Comparison of ENCODE assay signal across 9 cellular contexts in the genomic region with DNA sequence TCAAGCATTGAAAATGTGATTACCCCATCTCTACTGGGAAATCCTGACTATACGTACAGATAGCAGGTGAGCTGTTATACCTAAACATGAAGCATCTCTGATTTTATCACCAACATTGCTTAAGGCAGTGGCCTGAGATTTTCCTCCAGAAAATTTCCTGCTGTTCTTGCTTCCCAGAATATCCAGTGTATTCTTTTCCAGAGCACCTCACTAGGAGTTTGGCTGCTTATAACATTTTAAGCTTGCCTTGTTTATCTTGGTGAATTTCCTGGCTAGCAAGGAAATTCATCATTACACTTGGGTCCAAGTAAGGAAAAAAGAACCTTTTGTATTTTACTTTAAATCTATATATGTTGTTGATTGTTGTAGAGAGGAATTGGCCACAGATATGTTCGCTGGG.
DNase-seq lines count a peak whose midpoint lies in the region; ATAC-seq, FAIRE-seq and TF ChIP-seq lines count a peak whose summit lies in the region.
"Had no signal": no experiment of that assay in that cellular context is flagged by ENCODE, and none has a peak within 500 bp of the region (broad histone marks: within the 10 kb centered on the region; RNA-seq: fewer than 3 reads in every experiment).

No MANE protein-coding gene starts in this region.

- DNase-seq in OCI-LY7 (ENCODE audit: low spot score) (no peak), endothelial cell of umbilical vein (ENCODE audit: low read depth, low spot score) (peak; percentile 17), sigmoid colon (no peak)
- DNase-seq in activated CD4-positive, alpha-beta T cell treated with anti-CD3 and anti-CD28 coated beads, Interleukin-2, amount 50 U/mL, for 1 hour: no peak
- DNase-seq in stimulated activated naive CD4-positive, alpha-beta T cell (lab: John Stamatoyannopoulos, UW): no peak
- no peak for DNase-seq in central memory CD4-positive, alpha-beta T cell
- DNase-seq: activated T-cell treated with anti-CD3 and anti-CD28 coated beads, Interleukin-2, amount 50 U/mL, for 4 hours had no signal

- no peak for TF ChIP-seq POLR2A in endothelial cell of umbilical vein (IDR thresholded peaks at IDR 0.05; ENCODE audit: low read depth, low read length)
- no peak for TF ChIP-seq POLR2A in sigmoid colon (IDR thresholded peaks at IDR 0.05)

- POLR2A ChIA-PET in OCI-LY7 (lab: Charles Lee): interaction anchor here (0.5 to 2.0 kb wide), 5 partner anchors 11 to 37 kb away, joined by 4 to 9 read pairs (median 6); no protein-coding TSS in a partner anchor
- POLR2A ChIA-PET in endothelial cell of umbilical vein (lab: Charles Lee): no interaction called here

- H3K79me2 ChIP-seq in OCI-LY7 (ENCODE audit: insufficient read depth, low read depth, low read length) (peaks cover 4% of the 10 kb centered on the region; the same call in 1 of the 2 replicates), endothelial cell of umbilical vein (ENCODE audit: control insufficient read depth, insufficient read depth, low read length) (peaks cover 23% of the 10 kb centered on the region)

- H2AFZ ChIP-seq in OCI-LY7 (ENCODE audit: low read length) (peak overlapping the region; percentile 74; the same call in 1 of the 2 replicates), endothelial cell of umbilical vein (ENCODE audit: low read depth, low read length) (no peak overlapping the region)

- peak in 1 of 4 donors; percentile 8 for TF ChIP-seq EP300 in sigmoid colon (IDR thresholded peaks at IDR 0.05)

- BruUV-seq in OCI-LY7 (replicated peaks; lab: Mats Ljungman, UMichigan) (no TSS peak), endothelial cell of umbilical vein (replicated peaks; lab: Mats Ljungman, UMichigan) (no TSS peak)

- H3K9me2 ChIP-seq in OCI-LY7 (ENCODE audit: insufficient read depth, low read length): no peaks in the 10 kb centered on the region

- peak overlapping the region in 3 of 11 experiments; percentile 61 to 75 (median 72); a peak in 5 of 22 replicates for H3K9ac ChIP-seq in BLaER1 treated with 17β-estradiol and CSF1 and Interleukin-3, amounts not matched to agents 10 nM and 100 nM
- no peak overlapping the region for H3K9ac ChIP-seq in endothelial cell of umbilical vein (replicated peaks; ENCODE audit: extremely low read depth, insufficient read depth, low read length)

- H3K9me3 ChIP-seq in BLaER1 treated with 17β-estradiol and CSF1 and Interleukin-3, amounts not matched to agents 10 nM and 100 nM (replicated peaks in 1 of 11): no peaks in the 10 kb centered on the region
- H3K9me3 ChIP-seq in OCI-LY7 (ENCODE audit: low read length): no peaks in the 10 kb centered on the region
- H3K9me3 ChIP-seq in endothelial cell of umbilical vein (replicated peaks; ENCODE audit: control insufficient read depth, insufficient read depth, low read length): no peaks in the 10 kb centered on the region
- no peaks in the 10 kb centered on the region for H3K9me3 ChIP-seq in sigmoid colon

- 40 to 64% methylated on average over 2 of the region's 2 CpGs for WGBS in sigmoid colon, 2 donors

- peaks cover 0 to 34% (median 5%) of the 10 kb centered on the region in 11 experiments; a peak in 8 of 22 replicates for H3K36me3 ChIP-seq in BLaER1 treated with 17β-estradiol and CSF1 and Interleukin-3, amounts not matched to agents 10 nM and 100 nM
- H3K36me3 ChIP-seq in OCI-LY7 (ENCODE audit: insufficient read depth, low read length) (peaks cover 4% of the 10 kb centered on the region; the same call in 1 of the 2 replicates), endothelial cell of umbilical vein (ENCODE audit: control insufficient read depth in 2 of 2, extremely low read depth in 1 of 2, insufficient read depth in 2 of 2, low read length in 2 of 2) (peaks cover 3 to 6% of the 10 kb centered on the region in 2 experiments), sigmoid colon (no peaks in the 10 kb centered on the region)

- ATAC-seq in HG03039 (IDR thresholded peaks at IDR 0.05; ENCODE audit: unreplicated experiment): no peak

- peak; percentile 47 for FAIRE-seq in endothelial cell of umbilical vein (lab: Jason Lieb, UNC)

- dilution Hi-C loops in endothelial cell of umbilical vein (cut with MboI; ENCODE audit: extremely low pct_ligation_motif_present, low sequenced_read_pairs): no loop called here

- H4K20me1 ChIP-seq in BLaER1 treated with 17β-estradiol and CSF1 and Interleukin-3, amounts not matched to agents 10 nM and 100 nM: peaks cover 0 to 3% (median 0%) of the 10 kb centered on the region in 11 experiments; a peak in 1 of 22 replicates
- H4K20me1 ChIP-seq in OCI-LY7 (ENCODE audit: insufficient read depth, low read length) (no peaks in the 10 kb centered on the region), endothelial cell of umbilical vein (replicated peaks; ENCODE audit: control insufficient read depth, extremely low read depth, insufficient read depth, low read length) (no peaks in the 10 kb centered on the region)

- H3K27me3 ChIP-seq in BLaER1 treated with 17β-estradiol and CSF1 and Interleukin-3, amounts not matched to agents 10 nM and 100 nM: no peaks in the 10 kb centered on the region
- H3K27me3 ChIP-seq in endothelial cell of umbilical vein (ENCODE audit: control insufficient read depth in 2 of 2, insufficient read depth in 2 of 2, low read length in 2 of 2): no peaks in the 10 kb centered on the region
- H3K27me3 ChIP-seq in sigmoid colon: no peaks in the 10 kb centered on the region

- TF ChIP-seq CTCF in OCI-LY7 (conservative IDR thresholded peaks at IDR 0.05; ENCODE audit: low read length): no peak
- TF ChIP-seq CTCF in endothelial cell of umbilical vein (IDR thresholded peaks at IDR 0.05; ENCODE audit: extremely low read depth in 1 of 2, insufficient read depth in 1 of 2, low read depth in 1 of 2, low read length in 2 of 2): no peak
- TF ChIP-seq CTCF in sigmoid colon (IDR thresholded peaks at IDR 0.05): no peak

- CTCF ChIA-PET in OCI-LY7 (lab: Charles Lee; ENCODE audit: unreplicated experiment): no interaction called here
- CTCF ChIA-PET in endothelial cell of umbilical vein (lab: Charles Lee): interaction anchor here (1.0 to 1.7 kb wide), 4 partner anchors 11 to 72 kb away, joined by 3 to 15 read pairs (median 4); no protein-coding TSS in a partner anchor

- intact Hi-C loops in OCI-LY7 (cut with micrococcal nuclease; ENCODE audit: unreplicated experiment) (loop anchor here (2.0 kb wide), 1 partner anchor 27 kb away; no protein-coding TSS in a partner anchor), endothelial cell of umbilical vein (cut with micrococcal nuclease) (loop anchor here (1.0 to 2.0 kb wide), 2 partner anchors 36 to 61 kb away; no protein-coding TSS in a partner anchor), sigmoid colon (cut with DNase I) (loop anchor here (1.0 to 5.0 kb wide), 2 partner anchors 33 to 69 kb away; no protein-coding TSS in a partner anchor)

- H3K27ac ChIP-seq in BLaER1 treated with 17β-estradiol and CSF1 and Interleukin-3, amounts not matched to agents 10 nM and 100 nM: peak overlapping the region in 5 of 11 experiments; percentile 60 to 79 (median 69); a peak in 7 of 22 replicates
- H3K27ac ChIP-seq in OCI-LY7 (ENCODE audit: low read depth, low read length, poor library complexity, severe bottlenecking) (peak overlapping the region; percentile 82), endothelial cell of umbilical vein (ENCODE audit: insufficient read depth, low read depth, low read length) (peak overlapping the region; percentile 55), sigmoid colon (peak overlapping the region; percentile 77 to 82 (median 79))

- peaks cover 20 to 46% (median 38%) of the 10 kb centered on the region in 10 experiments for H3K4me1 ChIP-seq in BLaER1 treated with 17β-estradiol and CSF1 and Interleukin-3, amounts not matched to agents 10 nM and 100 nM
- peaks cover 81% of the 10 kb centered on the region for H3K4me1 ChIP-seq in OCI-LY7 (ENCODE audit: insufficient read depth, low read length, poor library complexity, severe bottlenecking)
- H3K4me1 ChIP-seq in endothelial cell of umbilical vein (ENCODE audit: control insufficient read depth, extremely low read depth, insufficient read depth, low read length): peaks cover 41% of the 10 kb centered on the region
- peaks cover 0 to 59% (median 39%) of the 10 kb centered on the region in 4 donors for H3K4me1 ChIP-seq in sigmoid colon

- H3K9me1 ChIP-seq in endothelial cell of umbilical vein (replicated peaks; ENCODE audit: control insufficient read depth, extremely low read depth, insufficient read depth, low read length): no peaks in the 10 kb centered on the region

- peak overlapping the region in 1 of 10 experiments; percentile 46; a peak in 1 of 20 replicates for H3K4me3 ChIP-seq in BLaER1 treated with 17β-estradiol and CSF1 and Interleukin-3, amounts not matched to agents 10 nM and 100 nM
- H3K4me3 ChIP-seq in OCI-LY7 (ENCODE audit: low read depth, low read length, poor library complexity, severe bottlenecking): peak overlapping the region; percentile 44
- H3K4me3 ChIP-seq in endothelial cell of umbilical vein (replicated peaks in 1 of 3; ENCODE audit: insufficient read depth in 1 of 3, low read depth in 1 of 3, low read length in 3 of 3): no peak overlapping the region
- no peak overlapping the region for H3K4me3 ChIP-seq in sigmoid colon

- peak overlapping the region; percentile 72 to 94 (median 84); a peak in 19 of 22 replicates for H3K4me2 ChIP-seq in BLaER1 treated with 17β-estradiol and CSF1 and Interleukin-3, amounts not matched to agents 10 nM and 100 nM
- peak overlapping the region; percentile 82 for H3K4me2 ChIP-seq in OCI-LY7 (ENCODE audit: low read length)
- peak overlapping the region; percentile 73 for H3K4me2 ChIP-seq in endothelial cell of umbilical vein (ENCODE audit: insufficient read depth, low read length)

TF ChIP-seq in endothelial cell of umbilical vein, 7 proteins besides CTCF, POLR2A, EP300 and RAD21:
- TF ChIP-seq MYC (IDR thresholded peaks at IDR 0.05; ENCODE audit: low read depth, low read length) (no peak), FOS (IDR thresholded peaks at IDR 0.05; ENCODE audit: borderline replicate concordance, insufficient read depth, low read length) (no peak), JUN (IDR thresholded peaks at IDR 0.05; ENCODE audit: borderline replicate concordance, insufficient read depth, insufficient read length, low read depth) (no peak), GATA2 (IDR thresholded peaks at IDR 0.05; ENCODE audit: insufficient read depth, insufficient read length, low read depth, low read length) (no peak), EZH2 (IDR thresholded peaks at IDR 0.05; ENCODE audit: borderline replicate concordance, low read depth, low read length, severe bottlenecking) (no peak), POLR2AphosphoS5 (IDR thresholded peaks at IDR 0.05; ENCODE audit: insufficient read depth, low read depth, low read length) (no peak)
- TF ChIP-seq, protein P1, sequence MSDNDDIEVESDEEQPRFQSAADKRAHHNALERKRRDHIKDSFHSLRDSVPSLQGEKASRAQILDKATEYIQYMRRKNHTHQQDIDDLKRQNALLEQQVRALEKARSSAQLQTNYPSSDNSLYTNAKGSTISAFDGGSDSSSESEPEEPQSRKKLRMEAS (IDR thresholded peaks at IDR 0.05; ENCODE audit: insufficient read depth, insufficient read length): no peak
TF ChIP-seq in endothelial cell of umbilical vein: peak in this region for 0.
